In the genomic region with DNA sequence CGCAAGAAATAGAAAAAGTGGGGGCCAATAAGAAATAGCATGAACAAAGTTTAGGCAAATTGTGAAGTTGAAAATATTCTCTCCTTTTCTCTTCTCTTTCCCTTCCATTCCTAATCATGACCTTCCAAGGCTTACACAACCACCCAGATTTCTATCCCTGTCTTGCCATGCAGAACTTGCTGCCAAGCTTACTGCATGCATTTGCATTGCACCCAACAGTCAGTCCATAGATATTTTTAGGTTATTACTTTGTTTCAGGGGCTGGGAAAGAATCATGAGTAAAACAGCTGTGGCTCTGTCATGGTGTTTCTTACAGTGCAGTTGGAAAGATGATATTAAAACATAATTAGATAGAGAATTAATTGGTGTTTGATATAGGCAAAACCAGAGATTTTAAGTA, we compare ENCODE assay signal across 8 cellular contexts.
"Had no signal": no experiment of that assay in that cellular context is flagged by ENCODE, and none has a peak within 500 bp of the region (broad histone marks: within the 10 kb centered on the region; RNA-seq: fewer than 3 reads in every experiment).

No MANE protein-coding gene starts in this region.

- H2AFZ ChIP-seq: GM23248 had no signal

- H3K27me3 Mint-ChIP-seq: IgD-negative memory B cell had no signal

- H3K9ac ChIP-seq: GM23248 had no signal

- DNase-seq: GM23248, GOT3, H7, HCEC 1CT, KBM-7 had no signal

- FAIRE-seq: HepG2 had no signal

- H3K27ac ChIP-seq: GM23248, HL-60 had no signal

- H3K36me3 Mint-ChIP-seq: IgD-negative memory B cell had no signal

- ATAC-seq: HepG2 had no signal

- H3K27ac Mint-ChIP-seq: IgD-negative memory B cell had no signal

- H3K4me3 Mint-ChIP-seq: IgD-negative memory B cell had no signal

- H3K4me1 Mint-ChIP-seq: IgD-negative memory B cell had no signal
